ENCODE assay signal across 1 cellular context in genomic region chr1:198158766-198159589, GRCh38.
TF ChIP-seq lines count a peak whose summit lies in the region.

No MANE protein-coding gene starts in this region.

TF ChIP-seq in HepG2, 621 proteins besides CTCF, POLR2A, EP300 and RAD21 (continued from another document and continues in another):
- TF ChIP-seq REST (IDR thresholded peaks at IDR 0.05; ENCODE audit: borderline replicate concordance in 1 of 2, low read depth in 1 of 2, low read length in 2 of 2) (peak in 1 of 2 experiments; percentile 57; a peak in 1 of 4 replicates), ARNT (IDR thresholded peaks at IDR 0.05) (no peak), ZNF615 (CRISPR knock-in tag; IDR thresholded peaks at IDR 0.05; ENCODE audit: borderline replicate concordance) (no peak), FOXO1 (CRISPR knock-in tag; IDR thresholded peaks at IDR 0.05) (peak; percentile 14; the same call in 1 of the 2 replicates), ZNF660 (CRISPR knock-in tag; IDR thresholded peaks at IDR 0.05; ENCODE audit: borderline replicate concordance, low read depth) (no peak), ZNF616 (CRISPR knock-in tag; IDR thresholded peaks at IDR 0.05; ENCODE audit: low read depth) (no peak), ZSCAN9 (CRISPR knock-in tag; IDR thresholded peaks at IDR 0.05; ENCODE audit: borderline replicate concordance) (no peak; the same call in 1 of the 2 replicates), ZNF337 (CRISPR knock-in tag; IDR thresholded peaks at IDR 0.05; ENCODE audit: borderline replicate concordance, low read depth) (no peak), ZNF781 (CRISPR knock-in tag; IDR thresholded peaks at IDR 0.05; ENCODE audit: borderline replicate concordance, not compliant biosample characterization) (peak; percentile 60), ZFP36L2 (CRISPR knock-in tag; IDR thresholded peaks at IDR 0.05) (0 out of 2 replicates have a peak, but pooled peaks have one; percentile 50), HHEX (CRISPR knock-in tag; IDR thresholded peaks at IDR 0.05) (no peak), SAP130 (CRISPR knock-in tag; IDR thresholded peaks at IDR 0.05; ENCODE audit: low read depth) (peak; percentile 81), ZNF24 (IDR thresholded peaks at IDR 0.05) (no peak), GPBP1L1 (CRISPR knock-in tag; IDR thresholded peaks at IDR 0.05) (no peak), MED8 (CRISPR knock-in tag; IDR thresholded peaks at IDR 0.05; ENCODE audit: insufficient replicate concordance) (no peak), KLF11 (CRISPR knock-in tag; IDR thresholded peaks at IDR 0.05) (no peak; the same call in 1 of the 2 replicates), NFAT5 (CRISPR knock-in tag; IDR thresholded peaks at IDR 0.05) (no peak), HCFC1 (IDR thresholded peaks at IDR 0.05; ENCODE audit: low read depth, low read length) (no peak; the same call in 1 of the 2 replicates), NFIC (IDR thresholded peaks at IDR 0.05; ENCODE audit: low read length) (peak; percentile 56; the same call in 1 of the 2 replicates), ZNF225 (CRISPR knock-in tag; IDR thresholded peaks at IDR 0.05) (no peak), ZNF414 (CRISPR knock-in tag; IDR thresholded peaks at IDR 0.05) (no peak), REL (CRISPR knock-in tag; conservative IDR thresholded peaks at IDR 0.05) (no peak), ZNF3 (CRISPR knock-in tag; IDR thresholded peaks at IDR 0.05) (no peak), FIP1L1 (IDR thresholded peaks at IDR 0.05; ENCODE audit: borderline replicate concordance, insufficient read depth, low read depth, low read length) (no peak), ELF4 (CRISPR knock-in tag; IDR thresholded peaks at IDR 0.05; ENCODE audit: borderline replicate concordance) (no peak), AHDC1 (CRISPR knock-in tag; IDR thresholded peaks at IDR 0.05; ENCODE audit: borderline replicate concordance) (no peak), DRAP1 (CRISPR knock-in tag; IDR thresholded peaks at IDR 0.05) (peak; percentile 93), EZH2 (conservative IDR thresholded peaks at IDR 0.05; ENCODE audit: low read depth, low read length) (no peak), MTF1 (CRISPR knock-in tag; IDR thresholded peaks at IDR 0.05) (no peak), SIX4 (CRISPR knock-in tag; IDR thresholded peaks at IDR 0.05) (no peak), ZNF841 (CRISPR knock-in tag; IDR thresholded peaks at IDR 0.05; ENCODE audit: borderline replicate concordance) (no peak)
- TF ChIP-seq, protein P1, sequence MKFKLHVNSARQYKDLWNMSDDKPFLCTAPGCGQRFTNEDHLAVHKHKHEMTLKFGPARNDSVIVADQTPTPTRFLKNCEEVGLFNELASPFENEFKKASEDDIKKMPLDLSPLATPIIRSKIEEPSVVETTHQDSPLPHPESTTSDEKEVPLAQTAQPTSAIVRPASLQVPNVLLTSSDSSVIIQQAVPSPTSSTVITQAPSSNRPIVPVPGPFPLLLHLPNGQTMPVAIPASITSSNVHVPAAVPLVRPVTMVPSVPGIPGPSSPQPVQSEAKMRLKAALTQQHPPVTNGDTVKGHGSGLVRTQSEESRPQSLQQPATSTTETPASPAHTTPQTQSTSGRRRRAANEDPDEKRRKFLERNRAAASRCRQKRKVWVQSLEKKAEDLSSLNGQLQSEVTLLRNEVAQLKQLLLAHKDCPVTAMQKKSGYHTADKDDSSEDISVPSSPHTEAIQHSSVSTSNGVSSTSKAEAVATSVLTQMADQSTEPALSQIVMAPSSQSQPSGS (CRISPR knock-in tag; IDR thresholded peaks at IDR 0.05): no peak
- TF ChIP-seq, protein P2, sequence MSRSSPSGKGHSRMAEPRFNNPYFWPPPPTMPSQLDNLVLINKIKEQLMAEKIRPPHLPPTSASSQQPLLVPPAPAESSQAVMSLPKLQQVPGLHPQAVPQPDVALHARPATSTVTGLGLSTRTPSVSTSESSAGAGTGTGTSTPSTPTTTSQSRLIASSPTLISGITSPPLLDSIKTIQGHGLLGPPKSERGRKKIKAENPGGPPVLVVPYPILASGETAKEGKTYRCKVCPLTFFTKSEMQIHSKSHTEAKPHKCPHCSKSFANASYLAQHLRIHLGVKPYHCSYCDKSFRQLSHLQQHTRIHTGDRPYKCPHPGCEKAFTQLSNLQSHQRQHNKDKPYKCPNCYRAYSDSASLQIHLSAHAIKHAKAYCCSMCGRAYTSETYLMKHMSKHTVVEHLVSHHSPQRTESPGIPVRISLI (CRISPR knock-in tag; IDR thresholded peaks at IDR 0.05; ENCODE audit: borderline replicate concordance): no peak
- TF ChIP-seq, protein P3, sequence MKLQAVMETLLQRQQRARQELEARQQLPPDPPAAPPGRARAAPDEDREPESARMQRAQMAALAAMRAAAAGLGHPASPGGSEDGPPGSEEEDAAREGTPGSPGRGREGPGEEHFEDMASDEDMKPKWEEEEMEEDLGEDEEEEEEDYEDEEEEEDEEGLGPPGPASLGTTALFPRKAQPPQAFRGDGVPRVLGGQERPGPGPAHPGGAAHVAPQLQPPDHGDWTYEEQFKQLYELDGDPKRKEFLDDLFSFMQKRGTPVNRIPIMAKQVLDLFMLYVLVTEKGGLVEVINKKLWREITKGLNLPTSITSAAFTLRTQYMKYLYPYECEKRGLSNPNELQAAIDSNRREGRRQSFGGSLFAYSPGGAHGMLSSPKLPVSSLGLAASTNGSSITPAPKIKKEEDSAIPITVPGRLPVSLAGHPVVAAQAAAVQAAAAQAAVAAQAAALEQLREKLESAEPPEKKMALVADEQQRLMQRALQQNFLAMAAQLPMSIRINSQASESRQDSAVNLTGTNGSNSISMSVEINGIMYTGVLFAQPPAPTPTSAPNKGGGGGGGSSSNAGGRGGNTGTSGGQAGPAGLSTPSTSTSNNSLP (IDR thresholded peaks at IDR 0.05; ENCODE audit: low read depth, low read length): no peak
- TF ChIP-seq, protein P4, sequence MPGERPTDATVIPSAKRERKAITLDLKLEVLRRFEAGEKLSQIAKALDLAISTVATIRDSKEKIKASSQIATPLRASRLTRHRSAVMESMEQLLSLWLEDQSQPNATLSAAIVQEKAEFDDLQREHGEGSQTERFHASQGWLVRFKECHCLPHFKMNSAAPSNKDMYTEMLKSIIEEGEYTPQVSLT (CRISPR knock-in tag; IDR thresholded peaks at IDR 0.05; ENCODE audit: borderline replicate concordance, low read depth): no peak
